8 cellular contexts compared by ENCODE assay signal in the genomic region with DNA sequence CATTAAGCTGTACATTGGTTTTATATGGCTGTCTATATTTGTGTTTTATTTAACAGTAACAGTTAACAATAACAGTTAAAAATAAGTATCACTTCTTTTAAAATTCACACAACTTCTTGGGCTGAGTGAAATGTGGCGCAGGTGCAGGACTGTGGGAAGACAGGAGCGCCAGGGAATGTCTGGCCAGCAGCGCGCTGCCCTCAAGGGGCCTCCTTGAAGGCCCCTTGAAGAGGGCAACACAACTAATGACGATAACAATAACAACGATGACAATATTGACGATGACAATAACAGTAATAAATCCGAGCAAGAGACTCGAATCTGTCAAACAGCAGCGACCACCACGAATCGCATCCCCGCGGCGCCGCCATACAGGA. TPM values are rescaled to one million over a fixed set of nuclear protein-coding genes. Genes with fewer than 3 reads are reported as not detected.
A peak's percentile ranks its signal among the peaks of the same experiment; 100 is the strongest.
DNase-seq lines count a peak whose midpoint lies in the region; ATAC-seq and TF ChIP-seq lines count a peak whose summit lies in the region.

No MANE protein-coding gene starts in this region.

- TF ChIP-seq POLR2A in thyroid gland (IDR thresholded peaks at IDR 0.05) = no peak

- no TSS peak for BruUV-seq in MCF 10A (replicated peaks; lab: Mats Ljungman, UMichigan)

- no peaks in the 10 kb centered on the region for H3K27me3 ChIP-seq in lung (ENCODE audit: control insufficient read depth, insufficient read depth)
- no peaks in the 10 kb centered on the region for H3K27me3 ChIP-seq in thyroid gland

- CTCF ChIA-PET in MCF 10A (lab: Yijun Ruan, JAX) = interaction anchor here (0.6 kb wide), 1 partner anchor 1069 kb away, joined by 3 read pairs; no protein-coding TSS in a partner anchor

- TF ChIP-seq CTCF in MCF 10A (IDR thresholded peaks at IDR 0.05; ENCODE audit: unreplicated experiment) (no peak), lung (IDR thresholded peaks at IDR 0.05; ENCODE audit: control extremely low read depth, extremely low read depth) (no peak), thyroid gland (IDR thresholded peaks at IDR 0.05) (no peak)

- H3K9me3 Mint-ChIP-seq in T-helper 2 cell treated with Interferon-gamma antibody and Interleukin-4, amounts not matched to agents 5 μg/mL and 100 μg/mL, for 36 hours = peaks cover 18% of the 10 kb centered on the region
- H3K9me3 Mint-ChIP-seq in MCF 10A (ENCODE audit: unreplicated experiment) = peaks cover 14% of the 10 kb centered on the region

- POLR2A ChIA-PET in MCF 10A (lab: Yijun Ruan, JAX) = interaction anchor here (2.4 to 4.5 kb wide), 2 partner anchors 10 to 37 kb away, joined by 10 to 32 read pairs; no protein-coding TSS in a partner anchor

- H3K4me3 ChIP-seq in lung = peak overlapping the region; percentile 19
- H3K4me3 ChIP-seq in thyroid gland (replicated peaks in 1 of 3) = peak overlapping the region in 2 of 3 donors; percentile 11 to 88

- no peak overlapping the region for H3K27ac Mint-ChIP-seq in T-helper 2 cell treated with Interferon-gamma antibody and Interleukin-4, amounts not matched to agents 5 μg/mL and 100 μg/mL, for 36 hours
- peak overlapping the region; percentile 87 for H3K27ac Mint-ChIP-seq in MCF 10A (ENCODE audit: low read depth, unreplicated experiment)

- no peak for DNase-seq in T-helper 2 cell treated with Interferon-gamma antibody and Interleukin-4, amounts not matched to agents 5 μg/mL and 100 μg/mL, for 36 hours (ENCODE audit: low spot score)
- DNase-seq in T-helper 2 cell (no peak), MCF 10A (ENCODE audit: unreplicated experiment) (no peak), lung (ENCODE audit: low spot score) (no peak), thyroid gland (no peak), NAMALWA (ENCODE audit: low spot score) (no peak)
- no peak for DNase-seq in activated CD8-positive, alpha-beta memory T cell treated with anti-CD3 and anti-CD28 coated beads, Interleukin-2, amount 50 U/mL, for 48 hours
- no peak for DNase-seq in activated CD4-positive, CD25-positive, alpha-beta regulatory T cell (lab: John Stamatoyannopoulos, UW)

- H3K4me1 Mint-ChIP-seq in T-helper 2 cell treated with Interferon-gamma antibody and Interleukin-4, amounts not matched to agents 5 μg/mL and 100 μg/mL, for 36 hours (ENCODE audit: low read depth) = no peaks in the 10 kb centered on the region
- peaks cover 24% of the 10 kb centered on the region for H3K4me1 Mint-ChIP-seq in MCF 10A (ENCODE audit: insufficient read depth, unreplicated experiment)

- H3K27ac ChIP-seq in lung (ENCODE audit: low read depth in 1 of 2, low read length in 1 of 2) = no peak overlapping the region
- peak overlapping the region in 1 of 3 donors; percentile 97 for H3K27ac ChIP-seq in thyroid gland

- H3K9me3 ChIP-seq in lung (ENCODE audit: control insufficient read depth in 2 of 2, insufficient read depth in 1 of 2, low read length in 1 of 2) (peaks cover 2 to 4% of the 10 kb centered on the region in 2 donors), thyroid gland (no peaks in the 10 kb centered on the region)

- H3K4me3 Mint-ChIP-seq in T-helper 2 cell treated with Interferon-gamma antibody and Interleukin-4, amounts not matched to agents 5 μg/mL and 100 μg/mL, for 36 hours = peak overlapping the region; percentile 71
- H3K4me3 Mint-ChIP-seq in MCF 10A (ENCODE audit: unreplicated experiment) = peak overlapping the region; percentile 77

- WGBS in lung, 2 donors = 8 to 14% methylated on average over 16 of the region's 16 CpGs
- WGBS in thyroid gland, 2 donors = 6 to 10% methylated on average over 9 to 14 of the region's 16 CpGs

- H3K36me3 Mint-ChIP-seq in T-helper 2 cell treated with Interferon-gamma antibody and Interleukin-4, amounts not matched to agents 5 μg/mL and 100 μg/mL, for 36 hours (ENCODE audit: low read depth) = no peaks in the 10 kb centered on the region
- H3K36me3 Mint-ChIP-seq in MCF 10A (ENCODE audit: insufficient read depth, unreplicated experiment) = no peaks in the 10 kb centered on the region

- intact Hi-C loops in MCF 10A (cut with micrococcal nuclease) = loop anchor here (1.0 kb wide), 1 partner anchor 47 kb away; no protein-coding TSS in a partner anchor
- intact Hi-C loops in thyroid gland (cut with DNase I) = no loop called here

- H3K4me1 ChIP-seq in lung (ENCODE audit: control insufficient read depth in 2 of 2, insufficient read depth in 2 of 2, low read length in 2 of 2) (peaks cover 0 to 11% of the 10 kb centered on the region in 2 donors), thyroid gland (peaks cover 19 to 20% of the 10 kb centered on the region in 2 donors)

- H3K27me3 Mint-ChIP-seq in T-helper 2 cell treated with Interferon-gamma antibody and Interleukin-4, amounts not matched to agents 5 μg/mL and 100 μg/mL, for 36 hours (ENCODE audit: low read depth) = peaks cover 31% of the 10 kb centered on the region
- H3K27me3 Mint-ChIP-seq in MCF 10A (ENCODE audit: insufficient read depth, unreplicated experiment) = no peaks in the 10 kb centered on the region

- peak; percentile 5 for ATAC-seq in lung (ENCODE audit: insufficient read depth, low FRiP score)

- H3K36me3 ChIP-seq in lung (ENCODE audit: control insufficient read depth in 2 of 2, insufficient read depth in 2 of 2, low read length in 2 of 2) = no peaks in the 10 kb centered on the region
- H3K36me3 ChIP-seq in thyroid gland = no peaks in the 10 kb centered on the region

RNA-seq across cellular contexts. Expression of a gene that starts 0.4 kb away (rescaled TPM):
- 7.1 and 7.5 TPM in 2 replicates for total RNA-seq in MCF 10A (2022)
- total RNA-seq in lung = 10 to 100 TPM in 1 of 2 donors, 1 to 10 TPM in 1; 7.3 to 17.0 TPM
- polyA plus RNA-seq in lung = 1 to 10 TPM; 1.6 to 1.8 TPM
- 10 to 100 TPM in 2 of 4 donors, 1 to 10 TPM in 2; 8.5 to 15.3 (median 9.8) TPM for total RNA-seq in thyroid gland
